In genomic region chr1:113545210-113545609, GRCh38 we compare ENCODE assay signal across 23 cellular contexts.
"Had no signal": no experiment of that assay in that cellular context is flagged by ENCODE, and none has a peak within 500 bp of the region (broad histone marks: within the 10 kb centered on the region; RNA-seq: fewer than 3 reads in every experiment).

No MANE protein-coding gene starts in this region.

- H3K27me3 ChIP-seq: adrenal gland, body of pancreas, esophagus squamous epithelium, left lung, stomach, thyroid gland, upper lobe of left lung, vagina had no signal

- H3K36me3 ChIP-seq: adrenal gland, lower lobe of right lung, stomach, thyroid gland, upper lobe of left lung, vagina had no signal

- DNase-seq: activated CD4-positive, alpha-beta T cell treated with anti-CD3 and anti-CD28 coated beads for 4 hours; activated CD4-positive, alpha-beta T cell treated with anti-CD3 and anti-CD28 coated beads, Interleukin-2, amount 50 U/mL, for 4 hours; activated effector memory CD4-positive, alpha-beta T cell treated with Interleukin-2 at 50 U/mL for 16 hours; activated naive CD4-positive, alpha-beta T cell treated with anti-CD3 and anti-CD28 coated beads for 36 hours; activated naive CD8-positive, alpha-beta T cell treated with anti-CD3 and anti-CD28 coated beads for 36 hours; activated T-cell treated with anti-CD3 and anti-CD28 coated beads for 4 hours; adrenal gland; aorta; body of pancreas; esophagus squamous epithelium; left lung; lower lobe of right lung; mesendoderm; mucosa of descending colon; right cardiac atrium; stimulated activated CD4-positive, alpha-beta T cell treated with anti-CD3 and anti-CD28 coated beads, Interleukin-15, amount 100 ng/mL, for 24 hours; stimulated activated CD4-positive, alpha-beta T cell treated with anti-CD3 and anti-CD28 coated beads, Interleukin-2, amount 100 ng/mL, for 24 hours; stimulated activated naive B cell treated with anti-CD40 and anti-IgM and Interleukin-4, amounts not matched to agents 10 μg/mL and 1 μg/mL and 100 μg/mL, for 72 hours; stomach; thyroid gland; upper lobe of left lung had no signal

- H3K27ac ChIP-seq: adrenal gland, body of pancreas, esophagus squamous epithelium, left lung, lower lobe of right lung, stomach, thyroid gland, upper lobe of left lung, vagina had no signal

- H3K4me1 ChIP-seq: adrenal gland, left lung, lower lobe of right lung, thyroid gland, vagina had no signal

- ATAC-seq: body of pancreas; left lung; lower lobe of right lung; mucosa of descending colon; natural killer cell treated with Interleukin-12 subunit alpha and Interleukin-12 subunit beta and Interleukin-15 and Interleukin-18, amount 100 ng/mL, for 72 hours; right cardiac atrium; stimulated activated naive B cell treated with anti-CD40 and anti-IgM and Interleukin-4, amounts not matched to agents 10 μg/mL and 1 μg/mL and 100 μg/mL, for 72 hours had no signal

- H3K4me3 ChIP-seq: adrenal gland, body of pancreas, esophagus squamous epithelium, left lung, lower lobe of right lung, mucosa of descending colon, stomach, thyroid gland, upper lobe of left lung, vagina had no signal

- H3K9me3 ChIP-seq: body of pancreas, esophagus squamous epithelium, left lung, lower lobe of right lung, mucosa of descending colon, stomach, thyroid gland, upper lobe of left lung, vagina had no signal
